ENCODE assay signal across 8 cellular contexts in genomic region chr17:17613708-17614114, GRCh38. TPM values are rescaled to one million over a fixed set of nuclear protein-coding genes. Genes with fewer than 3 reads are reported as not detected.
A peak's percentile ranks its signal among the peaks of the same experiment; 100 is the strongest.
DNase-seq lines count a peak whose midpoint lies in the region; ATAC-seq and TF ChIP-seq lines count a peak whose summit lies in the region.

No MANE protein-coding gene starts in this region.

- ATAC-seq in DND-41 (ENCODE audit: insufficient read depth, low read depth) (peak; percentile 99), HG03139 (IDR thresholded peaks at IDR 0.05; ENCODE audit: unreplicated experiment) (peak; percentile 61), aorta (ENCODE audit: low FRiP score) (peak; percentile 69), GM21576 (IDR thresholded peaks at IDR 0.05; ENCODE audit: unreplicated experiment) (no peak)

- H3K9me3 ChIP-seq in DND-41 (ENCODE audit: insufficient read depth, low read length, severe bottlenecking) (no peaks in the 10 kb centered on the region), NT2/D1 (ENCODE audit: insufficient read depth, low read length) (no peaks in the 10 kb centered on the region; the same call in 1 of the 2 replicates), aorta (ENCODE audit: control insufficient read depth, low read length) (no peaks in the 10 kb centered on the region)

- WGBS in aorta, 2 donors, result 0% methylated on average over 3 of the region's 3 CpGs

- intact Hi-C loops in aorta (cut with DNase I), result no loop called here

- no peaks in the 10 kb centered on the region for H4K20me1 ChIP-seq in DND-41 (ENCODE audit: insufficient read depth, low read length)

- H3K4me1 ChIP-seq in DND-41 (ENCODE audit: insufficient read depth, low read length) (no peaks in the 10 kb centered on the region), NT2/D1 (ENCODE audit: insufficient read depth, insufficient read length) (peaks cover 8% of the 10 kb centered on the region), aorta (ENCODE audit: control insufficient read depth in 1 of 2, insufficient read depth in 2 of 2, low read length in 2 of 2) (no peaks in the 10 kb centered on the region)

- H3K4me3 ChIP-seq in DND-41 (ENCODE audit: low read depth in 1 of 2, low read length in 2 of 2), result no peak overlapping the region
- H3K4me3 ChIP-seq in NT2/D1 (ENCODE audit: insufficient read length, low read depth), result no peak overlapping the region
- H3K4me3 ChIP-seq in foreskin fibroblast (ENCODE audit: low read depth in 1 of 2, low read length in 2 of 2), result no peak overlapping the region
- no peak overlapping the region for H3K4me3 ChIP-seq in aorta (ENCODE audit: low read length in 2 of 2)

- no peaks in the 10 kb centered on the region for H3K79me2 ChIP-seq in DND-41 (ENCODE audit: insufficient read depth, low read length)

- H3K36me3 ChIP-seq in DND-41 (ENCODE audit: insufficient read depth, low read length) (no peaks in the 10 kb centered on the region), NT2/D1 (ENCODE audit: insufficient read depth, insufficient read length, low read length) (no peaks in the 10 kb centered on the region), aorta (ENCODE audit: control insufficient read depth in 1 of 2, insufficient read depth in 2 of 2, low read length in 1 of 2) (no peaks in the 10 kb centered on the region)

- no peak overlapping the region for H3K4me2 ChIP-seq in DND-41 (ENCODE audit: insufficient read depth, low read length)

- H3K9ac ChIP-seq in DND-41 (ENCODE audit: low read depth, low read length), result no peak overlapping the region
- peak overlapping the region; percentile 61 for H3K9ac ChIP-seq in NT2/D1 (ENCODE audit: insufficient read length, low read depth)

- H3K27ac ChIP-seq in DND-41 (ENCODE audit: low read length), result no peak overlapping the region
- no peak overlapping the region for H3K27ac ChIP-seq in aorta (ENCODE audit: low read depth in 1 of 2, low read length in 2 of 2)

- H2AFZ ChIP-seq in DND-41 (ENCODE audit: low read depth, low read length), result peak overlapping the region; percentile 46

- peak; percentile 85 for TF ChIP-seq CTCF in DND-41 (IDR thresholded peaks at IDR 0.05; ENCODE audit: borderline replicate concordance, extremely low read depth, low read length, poor library complexity, severe bottlenecking)
- peak; percentile 76 for TF ChIP-seq CTCF in foreskin fibroblast (IDR thresholded peaks at IDR 0.05; ENCODE audit: low read depth, low read length)

- no peaks in the 10 kb centered on the region for H3K27me3 ChIP-seq in DND-41 (ENCODE audit: insufficient read depth, low read length, poor library complexity)
- H3K27me3 ChIP-seq in NT2/D1 (ENCODE audit: insufficient read depth, insufficient read length), result no peaks in the 10 kb centered on the region
- H3K27me3 ChIP-seq in aorta (ENCODE audit: control insufficient read depth in 1 of 2, insufficient read depth in 2 of 2, low read length in 1 of 2), result no peaks in the 10 kb centered on the region

- peak; percentile 77 for DNase-seq in DND-41
- DNase-seq in NT2/D1 (ENCODE audit: low read depth, low spot score), result peak; percentile 51
- DNase-seq in activated T-cell treated with anti-CD3 and anti-CD28 coated beads, Interleukin-2, amount 50 U/mL, for 48 hours, result peak; percentile 52 to 58
- DNase-seq in foreskin fibroblast, result peak; percentile 67 to 88
- peak; percentile 51 for DNase-seq in non-pigmented ciliary epithelial cell (ENCODE audit: low read depth)
- no peak for DNase-seq in aorta

RNA-seq across cellular contexts. Expression of gene PEMT, which starts 22.2 kb away (rescaled TPM):
- 10 to 100 TPM; 15.3 to 17.7 TPM for total RNA-seq in aorta
- polyA plus RNA-seq in aorta, result 10 to 100 TPM in 1 of 2 donors, 1 to 10 TPM in 1; 4.5 to 23.8 TPM

Comparison
In these comparisons a context has a peak if more than half of its experiments do, and no peak if none do; other contexts are left out.
1. DNase-seq: peak in DND-41 (single experiment), NT2/D1 (single experiment), activated T-cell treated with anti-CD3 and anti-CD28 coated beads, Interleukin-2, amount 50 U/mL, for 48 hours (2 of 2), foreskin fibroblast (2 of 2) and non-pigmented ciliary epithelial cell (single experiment); none in aorta (0 of 2).